10 cellular contexts compared by ENCODE assay signal in genomic region chr12:6542209-6543009, GRCh38. TPM values are rescaled to one million over a fixed set of nuclear protein-coding genes. Genes with fewer than 3 reads are reported as not detected.
DNase-seq lines count a peak whose midpoint lies in the region; TF ChIP-seq lines count a peak whose summit lies in the region.
"Had no signal": no experiment of that assay in that cellular context is flagged by ENCODE, and none has a peak within 500 bp of the region (broad histone marks: within the 10 kb centered on the region; RNA-seq: fewer than 3 reads in every experiment).

No MANE protein-coding gene starts in this region.

- no peaks in the 10 kb centered on the region for H3K9me2 ChIP-seq in GM23248 (ENCODE audit: insufficient read depth)

- H3K9me3 ChIP-seq in GM23248 (ENCODE audit: low read depth) (no peaks in the 10 kb centered on the region), mucosa of rectum (ENCODE audit: control insufficient read depth in 2 of 2, low read length in 2 of 2) (no peaks in the 10 kb centered on the region)

- H3K4me1 Mint-ChIP-seq in chondrocyte (ENCODE audit: low read depth) = peaks cover 45% of the 10 kb centered on the region

- DNase-seq in GM23248 (no peak), chondrocyte (ENCODE audit: low spot score) (no peak), ureter (ENCODE audit: low spot score) (no peak), GDM1 (lab: John Stamatoyannopoulos, UW) (no peak), NCI-H345 (lab: John Stamatoyannopoulos, UW) (no peak), NCI-H146 (lab: John Stamatoyannopoulos, UW) (no peak)
- DNase-seq: NCI-H1417 treated with DMSO at 0.1 percent for 48 hours; stimulated activated CD4-positive, alpha-beta T cell treated with anti-CD3 and anti-CD28 coated beads, Interleukin-2, amount 100 ng/mL, for 48 hours had no signal

- H2AFZ ChIP-seq in ACC112 (ENCODE audit: low read length, unreplicated experiment) (no peak overlapping the region), GM23248 (no peak overlapping the region)

- H3K27ac Mint-ChIP-seq in chondrocyte (ENCODE audit: unreplicated experiment) = peak overlapping the region; percentile 36

- H3K36me3 ChIP-seq in ACC112 (ENCODE audit: insufficient read depth, low read length) (peaks cover 9% of the 10 kb centered on the region; the same call in 1 of the 2 replicates), GM23248 (ENCODE audit: low read depth) (peaks cover 14% of the 10 kb centered on the region), mucosa of rectum (ENCODE audit: control insufficient read depth in 2 of 2, insufficient read depth in 2 of 2, low read length in 2 of 2) (peaks cover 24 to 25% of the 10 kb centered on the region in 2 donors)

- no peak for TF ChIP-seq CTCF in chondrocyte (IDR thresholded peaks at IDR 0.05)

- WGBS in GM23248 (ENCODE audit: low coverage in 1 of 2, low lambda C conversion rate in 2 of 2, missing lambda C conversion rate in 2 of 2), 2 experiments = 82 to 84% methylated on average over 13 of the region's 13 CpGs

- in situ Hi-C loops in GM23248 (cut with MboI) = no loop called here

- H3K27ac ChIP-seq in ACC112 (ENCODE audit: low read depth, low read length) = peak overlapping the region; percentile 97; the same call in 1 of the 2 replicates
- peak overlapping the region; percentile 96 for H3K27ac ChIP-seq in GM23248
- H3K27ac ChIP-seq in mucosa of rectum (ENCODE audit: low read depth in 2 of 2, low read length in 2 of 2) = peak overlapping the region; percentile 91 to 94

- H3K79me2 ChIP-seq in ACC112 (ENCODE audit: control insufficient read depth, insufficient read depth, low read length, unreplicated experiment) (peaks cover 20% of the 10 kb centered on the region), GM23248 (ENCODE audit: insufficient read depth) (peaks cover 74% of the 10 kb centered on the region)

- H3K4me3 Mint-ChIP-seq in chondrocyte (ENCODE audit: unreplicated experiment) = no peak overlapping the region

- no peak overlapping the region for H3K9ac ChIP-seq in GM23248
- peak overlapping the region; percentile 52 to 65 for H3K9ac ChIP-seq in mucosa of rectum (ENCODE audit: low read depth in 1 of 2, low read length in 2 of 2)

- no peaks in the 10 kb centered on the region for H3K27me3 Mint-ChIP-seq in chondrocyte (ENCODE audit: low read depth)

- no peak overlapping the region for H3K4me2 ChIP-seq in GM23248 (ENCODE audit: unreplicated experiment)

- no peaks in the 10 kb centered on the region for H3K27me3 ChIP-seq in ACC112 (ENCODE audit: insufficient read depth, low read length)
- H3K27me3 ChIP-seq in GM23248 (replicated peaks; ENCODE audit: insufficient read depth) = no peaks in the 10 kb centered on the region
- no peaks in the 10 kb centered on the region for H3K27me3 ChIP-seq in mucosa of rectum (ENCODE audit: control insufficient read depth in 2 of 2, insufficient read depth in 2 of 2, low read length in 2 of 2)

- H3K4me3 ChIP-seq in ACC112 (ENCODE audit: low read depth, low read length) (no peak overlapping the region), GM23248 (no peak overlapping the region), mucosa of rectum (ENCODE audit: low read length in 2 of 2) (peak overlapping the region; percentile 20 to 38)

- no peaks in the 10 kb centered on the region; the same call in 1 of the 2 replicates for H4K20me1 ChIP-seq in GM23248 (ENCODE audit: insufficient read depth)

- H3K4me1 ChIP-seq in ACC112 (ENCODE audit: control insufficient read depth, insufficient read depth, low read length, unreplicated experiment) (peaks cover 23% of the 10 kb centered on the region), GM23248 (ENCODE audit: insufficient read depth) (peaks cover 32% of the 10 kb centered on the region), mucosa of rectum (ENCODE audit: control insufficient read depth in 2 of 2, insufficient read depth in 2 of 2, low read length in 2 of 2) (peaks cover 43 to 48% of the 10 kb centered on the region in 2 donors)

- peaks cover 24% of the 10 kb centered on the region for H3K36me3 Mint-ChIP-seq in chondrocyte (ENCODE audit: low read depth)

- peaks cover 53% of the 10 kb centered on the region for H3F3A ChIP-seq in GM23248 (ENCODE audit: insufficient read depth)

- H3K9me3 Mint-ChIP-seq in chondrocyte (ENCODE audit: low read depth) = no peaks in the 10 kb centered on the region

RNA-seq across cellular contexts. Expression of gene GAPDH, which starts 8.1 kb away (rescaled TPM):
- 6,196 and 7,726 TPM in 2 replicates for total RNA-seq in GM23248 (2014; rRNA removed; shearing (Covaris generic))
- polyA plus RNA-seq in GM23248 (2016; fragmentation: Nextera tagmentation; extraction: Ambion mirVana) = 7,868 and 8,138 TPM in 2 replicates
- total RNA-seq in chondrocyte (2,133 to 3,148 TPM (median 3,067 TPM) in 3 replicates), ureter (2,120 TPM)

RNA-seq across cellular contexts. Expression of gene IFFO1, which starts 13.4 kb away (rescaled TPM):
- total RNA-seq in GM23248 (2014; rRNA removed; shearing (Covaris generic)) = 18.0 and 19.7 TPM in 2 replicates
- 14.5 and 19.2 TPM in 2 replicates for polyA plus RNA-seq in GM23248 (2016; fragmentation: Nextera tagmentation; extraction: Ambion mirVana)
- 29.0 to 29.5 TPM (median 29.2 TPM) in 3 replicates for total RNA-seq in chondrocyte
- total RNA-seq in ureter = 13.7 TPM

RNA-seq across cellular contexts. Expression of gene NOP2, which starts 25.7 kb away (rescaled TPM):
- total RNA-seq in GM23248 (2014; rRNA removed; shearing (Covaris generic)) = 44.3 TPM in 2 replicates
- polyA plus RNA-seq in GM23248 (2016; fragmentation: Nextera tagmentation; extraction: Ambion mirVana) = 27.0 and 31.8 TPM in 2 replicates
- total RNA-seq in chondrocyte (27.1 to 39.3 TPM (median 32.5 TPM) in 3 replicates), ureter (51.7 TPM)

RNA-seq across cellular contexts. Expression of gene NCAPD2, which starts 48.5 kb away (rescaled TPM):
- 26.3 and 46.8 TPM in 2 replicates for total RNA-seq in GM23248 (2014; rRNA removed; shearing (Covaris generic))
- polyA plus RNA-seq in GM23248 (2016; fragmentation: Nextera tagmentation; extraction: Ambion mirVana) = 15.5 and 17.6 TPM in 2 replicates
- total RNA-seq in chondrocyte = 23.0 to 27.7 TPM (median 25.0 TPM) in 3 replicates
- 24.0 TPM for total RNA-seq in ureter

RNA-seq across cellular contexts. Expression of gene MRPL51, which starts 49.3 kb away (rescaled TPM):
- total RNA-seq in GM23248 (2014; rRNA removed; shearing (Covaris generic)) = 29.8 and 68.3 TPM in 2 replicates
- 286 and 301 TPM in 2 replicates for polyA plus RNA-seq in GM23248 (2016; fragmentation: Nextera tagmentation; extraction: Ambion mirVana)
- total RNA-seq in chondrocyte (169 to 201 TPM (median 170 TPM) in 3 replicates), ureter (150 TPM)

Comparison
In these comparisons a context has a peak if more than half of its experiments do, and no peak if none do; other contexts are left out.
1. H3K4me3 ChIP-seq: peak in mucosa of rectum (2 of 2); none in ACC112 (single experiment) and GM23248 (single experiment).
2. Peak in every context shown above with its lines, with median percentiles within 50 percentile points of each other: H3K27ac ChIP-seq.